33 cellular contexts compared by ENCODE assay signal in the genomic region with DNA sequence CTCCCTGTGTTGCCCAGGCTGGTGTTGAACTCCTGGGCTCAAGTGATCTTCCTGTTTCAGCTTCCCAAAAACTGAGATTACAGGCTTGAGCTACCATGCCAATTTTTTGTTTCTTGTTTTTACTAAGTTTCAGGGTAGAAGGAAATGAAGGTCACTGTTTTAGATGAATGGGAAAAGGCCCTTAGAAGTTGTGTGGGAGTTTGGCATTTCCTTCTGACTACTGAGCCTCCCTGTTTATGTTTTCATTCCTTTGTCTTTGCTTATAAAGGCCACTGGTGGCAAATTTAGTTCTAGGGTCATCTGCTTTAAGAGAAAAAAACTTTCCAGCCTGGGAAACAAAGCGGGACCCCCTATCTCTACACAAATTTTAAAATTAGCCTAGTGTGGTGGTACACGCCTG. TPM values are rescaled to one million over a fixed set of nuclear protein-coding genes. Genes with fewer than 3 reads are reported as not detected.
DNase-seq lines count a peak whose midpoint lies in the region; FAIRE-seq and TF ChIP-seq lines count a peak whose summit lies in the region.
"Had no signal": no experiment of that assay in that cellular context is flagged by ENCODE, and none has a peak within 500 bp of the region (broad histone marks: within the 10 kb centered on the region; RNA-seq: fewer than 3 reads in every experiment).

No MANE protein-coding gene starts in this region.

- H3K79me2 ChIP-seq in GM23248 (ENCODE audit: insufficient read depth), result peaks cover 4% of the 10 kb centered on the region; the same call in 1 of the 2 replicates

- peaks cover 18% of the 10 kb centered on the region for H3K36me3 Mint-ChIP-seq in endothelial cell (ENCODE audit: low read depth, unreplicated experiment)
- H3K36me3 Mint-ChIP-seq in progenitor cell of endocrine pancreas (ENCODE audit: insufficient read depth), result peaks cover 24% of the 10 kb centered on the region

- peaks cover 11% of the 10 kb centered on the region for H3K4me1 Mint-ChIP-seq in endothelial cell (ENCODE audit: unreplicated experiment)
- no peaks in the 10 kb centered on the region for H3K4me1 Mint-ChIP-seq in progenitor cell of endocrine pancreas (ENCODE audit: low read depth)
- H3K4me1 Mint-ChIP-seq: activated CD4-positive, alpha-beta T cell treated with anti-CD3 and anti-CD28 coated beads for 36 hours; endodermal cell; mesothelial cell of epicardium; naive thymus-derived CD8-positive, alpha-beta T cell had no signal

- DNase-seq in AG04450 (ENCODE audit: low read depth, low spot score) (no peak), GM23248 (peak; percentile 67), endothelial cell (ENCODE audit: low spot score) (no peak), urothelium cell line (ENCODE audit: low spot score) (no peak), progenitor cell of endocrine pancreas (ENCODE audit: low spot score, unreplicated experiment) (no peak), anterior cingulate cortex (lab: John Stamatoyannopoulos, UW) (no peak)
- no peak for DNase-seq in activated CD4-positive, alpha-beta T cell treated with anti-CD3 and anti-CD28 coated beads, Interleukin-2, amount 50 U/mL, for 1 hour
- DNase-seq: activated CD4-positive, alpha-beta T cell treated with anti-CD3 and anti-CD28 coated beads for 36 hours; activated gamma-delta T cell treated with Interleukin-2 at 50 U/mL for 16 hours; activated T-cell treated with anti-CD3 and anti-CD28 coated beads, Interleukin-2, amount 50 U/mL, for 1 hour; CD4-positive, CD25-positive, alpha-beta regulatory T cell; colonic mucosa; EL; endodermal cell; esophagus squamous epithelium; left lung; naive thymus-derived CD8-positive, alpha-beta T cell; NCI-H1048; NCI-H1694; NCI-H2171 treated with DMSO at 0.1 percent for 48 hours; NCI-H524 treated with DMSO at 0.1 percent for 48 hours; nucleus accumbens; small intestine; stimulated activated CD4-positive, alpha-beta T cell treated with anti-CD3 and anti-CD28 coated beads, Interleukin-2, amount 100 ng/mL, for 24 hours; stomach; tibial artery had no signal

- WGBS in GM23248 (ENCODE audit: low coverage in 1 of 2, low lambda C conversion rate in 2 of 2, missing lambda C conversion rate in 2 of 2), 2 experiments, result 83 to 91% methylated on average over 2 of the region's 2 CpGs
- 83 to 100% methylated on average over 1 of the region's 2 CpGs for WGBS in mesodermal cell (ENCODE audit: insufficient coverage in 2 of 2), 2 experiments

- no peak for FAIRE-seq in urothelium cell line (lab: Jason Lieb, UNC)
- FAIRE-seq: A549, D721Med, GM12891, H54, small intestine had no signal

- H3K27ac ChIP-seq in AG04450 (ENCODE audit: low read depth, low read length), result peak overlapping the region; percentile 39
- H3K27ac ChIP-seq in GM23248, result peak overlapping the region; percentile 29
- H3K27ac ChIP-seq in mesodermal cell (ENCODE audit: low read depth, low read length, severe bottlenecking), result peak overlapping the region; percentile 43
- H3K27ac ChIP-seq: A549, colonic mucosa, esophagus squamous epithelium, left lung, PC-9, stomach, tibial artery had no signal

- POLR2A ChIA-PET in AG04450 (lab: Yijun Ruan, JAX), result no interaction called here

- no peak overlapping the region; the same call in 1 of the 2 replicates for H3K9ac ChIP-seq in GM23248

- in situ Hi-C loops in GM23248 (cut with MboI), result no loop called here

- H3K4me3 ChIP-seq in AG04450 (ENCODE audit: low read depth, low read length) (no peak overlapping the region), GM23248 (no peak overlapping the region), mesodermal cell (ENCODE audit: extremely low read depth, insufficient read depth, low read length, poor library complexity, severe bottlenecking) (no peak overlapping the region)
- H3K4me3 ChIP-seq: A549, colonic mucosa, esophagus squamous epithelium, left lung, PC-9, stomach, tibial artery had no signal

- H2AFZ ChIP-seq in GM23248, result no peak overlapping the region
- H2AFZ ChIP-seq: PC-9 had no signal

- H3K27me3 ChIP-seq in AG04450 (ENCODE audit: control insufficient read depth, insufficient read depth, low read length) (no peaks in the 10 kb centered on the region), GM23248 (replicated peaks; ENCODE audit: insufficient read depth) (no peaks in the 10 kb centered on the region)
- H3K27me3 ChIP-seq: colonic mucosa, esophagus squamous epithelium, left lung, stomach, tibial artery had no signal

- H3K27me3 Mint-ChIP-seq in endothelial cell (ENCODE audit: unreplicated experiment) (peaks cover 4% of the 10 kb centered on the region), progenitor cell of endocrine pancreas (no peaks in the 10 kb centered on the region)
- H3K27me3 Mint-ChIP-seq: activated CD4-positive, alpha-beta T cell treated with anti-CD3 and anti-CD28 coated beads for 36 hours; CD4-positive, CD25-positive, alpha-beta regulatory T cell; naive thymus-derived CD8-positive, alpha-beta T cell had no signal

- H3K4me3 Mint-ChIP-seq in endothelial cell (ENCODE audit: unreplicated experiment) (no peak overlapping the region), progenitor cell of endocrine pancreas (ENCODE audit: low read depth) (no peak overlapping the region)
- H3K4me3 Mint-ChIP-seq: activated CD4-positive, alpha-beta T cell treated with anti-CD3 and anti-CD28 coated beads for 36 hours; CD4-positive, CD25-positive, alpha-beta regulatory T cell; endodermal cell; mesothelial cell of epicardium; naive thymus-derived CD8-positive, alpha-beta T cell had no signal

- H3K9me3 ChIP-seq in AG04450 (ENCODE audit: control insufficient read depth, insufficient read depth, low read length), result no peaks in the 10 kb centered on the region
- no peaks in the 10 kb centered on the region for H3K9me3 ChIP-seq in GM23248 (ENCODE audit: low read depth)
- no peaks in the 10 kb centered on the region for H3K9me3 ChIP-seq in mesodermal cell (ENCODE audit: control insufficient read depth, low read length)
- H3K9me3 ChIP-seq: A549, colonic mucosa, esophagus squamous epithelium, left lung, stomach, tibial artery had no signal

- no peak for TF ChIP-seq CTCF in AG04450 (IDR thresholded peaks at IDR 0.05; ENCODE audit: low read depth, low read length)
- no peak for TF ChIP-seq CTCF in endothelial cell (IDR thresholded peaks at IDR 0.05; ENCODE audit: unreplicated experiment)
- TF ChIP-seq CTCF in progenitor cell of endocrine pancreas (IDR thresholded peaks at IDR 0.05; ENCODE audit: unreplicated experiment), result no peak

- H3K9me2 ChIP-seq in GM23248 (ENCODE audit: insufficient read depth), result no peaks in the 10 kb centered on the region

- H3K9me3 Mint-ChIP-seq in endothelial cell (ENCODE audit: unreplicated experiment), result no peaks in the 10 kb centered on the region
- H3K9me3 Mint-ChIP-seq in progenitor cell of endocrine pancreas (ENCODE audit: low read depth), result no peaks in the 10 kb centered on the region
- H3K9me3 Mint-ChIP-seq: endodermal cell; mesothelial cell of epicardium; naive thymus-derived CD8-positive, alpha-beta T cell had no signal

- peaks cover 17% of the 10 kb centered on the region for H3F3A ChIP-seq in GM23248 (ENCODE audit: insufficient read depth)

- peak overlapping the region; percentile 44 for H3K4me2 ChIP-seq in GM23248 (ENCODE audit: unreplicated experiment)
- H3K4me2 ChIP-seq: A549, PC-9 had no signal

- H3K36me3 ChIP-seq in GM23248 (ENCODE audit: low read depth) (peaks cover 17% of the 10 kb centered on the region; the same call in 1 of the 2 replicates), mesodermal cell (ENCODE audit: control insufficient read depth, insufficient read depth, low read length) (peaks cover 56% of the 10 kb centered on the region)
- H3K36me3 ChIP-seq: colonic mucosa had no signal

- H3K27ac Mint-ChIP-seq in endothelial cell (ENCODE audit: unreplicated experiment), result peak overlapping the region; percentile 91
- H3K27ac Mint-ChIP-seq in progenitor cell of endocrine pancreas, result no peak overlapping the region
- H3K27ac Mint-ChIP-seq: CD4-positive, CD25-positive, alpha-beta regulatory T cell; endodermal cell; mesothelial cell of epicardium had no signal

- H3K4me1 ChIP-seq in GM23248 (ENCODE audit: insufficient read depth), result peaks cover 12% of the 10 kb centered on the region
- no peaks in the 10 kb centered on the region for H3K4me1 ChIP-seq in mesodermal cell (ENCODE audit: control insufficient read depth, insufficient read depth, low read length, poor library complexity, severe bottlenecking)
- H3K4me1 ChIP-seq: A549, colonic mucosa, esophagus squamous epithelium, left lung, stomach, tibial artery had no signal

- CTCF ChIA-PET in AG04450 (lab: Charles Lee), result no interaction called here

- no peaks in the 10 kb centered on the region for H4K20me1 ChIP-seq in GM23248 (ENCODE audit: insufficient read depth)

RNA-seq across cellular contexts. Expression of a gene that starts 22.1 kb away (rescaled TPM):
- polyA plus RNA-seq in AG04450 (2011; rRNA removed) (124 and 132 TPM in 2 replicates), GM23248 (2016; fragmentation: Nextera tagmentation; extraction: Ambion mirVana) (122 and 125 TPM in 2 replicates)
- 120 and 135 TPM in 2 replicates for polyA minus RNA-seq in AG04450 (2011; rRNA and poly(A)+ RNA removed)
- 142 and 151 TPM in 2 replicates for total RNA-seq in GM23248 (2014; rRNA removed; shearing (Covaris generic))
- total RNA-seq in endothelial cell (ENCODE audit: unreplicated experiment) (54.8 TPM), progenitor cell of endocrine pancreas (79.2 and 80.9 TPM in 2 replicates)
- polyA plus RNA-seq in mesodermal cell (2013, experiment 1 of 2), result 79.0 TPM
- 69.9 TPM for polyA plus RNA-seq in mesodermal cell (2013, experiment 2 of 2)

RNA-seq across cellular contexts. Expression of a gene that starts 22.3 kb away (rescaled TPM):
- 10.2 and 12.0 TPM in 2 replicates for polyA plus RNA-seq in AG04450 (2011; rRNA removed)
- polyA minus RNA-seq in AG04450 (2011; rRNA and poly(A)+ RNA removed), result 8.6 and 9.0 TPM in 2 replicates
- 14.1 and 22.0 TPM in 2 replicates for total RNA-seq in GM23248 (2014; rRNA removed; shearing (Covaris generic))
- polyA plus RNA-seq in GM23248 (2016; fragmentation: Nextera tagmentation; extraction: Ambion mirVana), result 9.0 and 9.3 TPM in 2 replicates
- total RNA-seq in endothelial cell (ENCODE audit: unreplicated experiment), result 35.8 TPM
- 33.9 TPM for polyA plus RNA-seq in mesodermal cell (2013, experiment 1 of 2)
- polyA plus RNA-seq in mesodermal cell (2013, experiment 2 of 2), result 30.0 TPM
- 63.8 and 64.7 TPM in 2 replicates for total RNA-seq in progenitor cell of endocrine pancreas

RNA-seq across cellular contexts. Expression of a gene that starts 35.1 kb away (rescaled TPM):
- polyA plus RNA-seq in AG04450 (2011; rRNA removed), result 29.5 and 36.7 TPM in 2 replicates
- 13.4 and 17.7 TPM in 2 replicates for polyA minus RNA-seq in AG04450 (2011; rRNA and poly(A)+ RNA removed)
- total RNA-seq in GM23248 (2014; rRNA removed; shearing (Covaris generic)), result 23.1 and 25.4 TPM in 2 replicates
- 29.5 and 30.5 TPM in 2 replicates for polyA plus RNA-seq in GM23248 (2016; fragmentation: Nextera tagmentation; extraction: Ambion mirVana)
- total RNA-seq in endothelial cell (ENCODE audit: unreplicated experiment), result 48.1 TPM
- 31.1 TPM for polyA plus RNA-seq in mesodermal cell (2013, experiment 1 of 2)
- polyA plus RNA-seq in mesodermal cell (2013, experiment 2 of 2), result 31.9 TPM
- total RNA-seq in progenitor cell of endocrine pancreas, result 32.4 and 35.2 TPM in 2 replicates

RNA-seq across cellular contexts. Expression of a gene that starts 35.2 kb away (rescaled TPM):
- 22.0 and 24.9 TPM in 2 replicates for polyA plus RNA-seq in AG04450 (2011; rRNA removed)
- polyA minus RNA-seq in AG04450 (2011; rRNA and poly(A)+ RNA removed), result 48.9 and 52.4 TPM in 2 replicates
- 21.3 and 25.4 TPM in 2 replicates for total RNA-seq in GM23248 (2014; rRNA removed; shearing (Covaris generic))
- 12.0 and 12.1 TPM in 2 replicates for polyA plus RNA-seq in GM23248 (2016; fragmentation: Nextera tagmentation; extraction: Ambion mirVana)
- total RNA-seq in endothelial cell (ENCODE audit: unreplicated experiment), result 40.8 TPM
- 25.0 TPM for polyA plus RNA-seq in mesodermal cell (2013, experiment 1 of 2)
- polyA plus RNA-seq in mesodermal cell (2013, experiment 2 of 2), result 20.3 TPM
- total RNA-seq in progenitor cell of endocrine pancreas, result 41.0 and 44.1 TPM in 2 replicates

RNA-seq across cellular contexts. Expression of a gene that starts 36.3 kb away (rescaled TPM):
- polyA plus RNA-seq in AG04450 (2011; rRNA removed) (4.9 and 8.0 TPM in 2 replicates), GM23248 (2016; fragmentation: Nextera tagmentation; extraction: Ambion mirVana) (2.8 and 3.2 TPM in 2 replicates)
- 8.8 and 12.9 TPM in 2 replicates for polyA minus RNA-seq in AG04450 (2011; rRNA and poly(A)+ RNA removed)
- 3.8 TPM in 2 replicates for total RNA-seq in GM23248 (2014; rRNA removed; shearing (Covaris generic))
- total RNA-seq in endothelial cell (ENCODE audit: unreplicated experiment) (12.4 TPM), progenitor cell of endocrine pancreas (12.8 and 14.3 TPM in 2 replicates)
- polyA plus RNA-seq in mesodermal cell (2013, experiment 1 of 2), result 5.6 TPM
- polyA plus RNA-seq in mesodermal cell (2013, experiment 2 of 2), result 5.1 TPM
